Comparison of ENCODE assay signal across 2 cellular contexts in the genomic region with DNA sequence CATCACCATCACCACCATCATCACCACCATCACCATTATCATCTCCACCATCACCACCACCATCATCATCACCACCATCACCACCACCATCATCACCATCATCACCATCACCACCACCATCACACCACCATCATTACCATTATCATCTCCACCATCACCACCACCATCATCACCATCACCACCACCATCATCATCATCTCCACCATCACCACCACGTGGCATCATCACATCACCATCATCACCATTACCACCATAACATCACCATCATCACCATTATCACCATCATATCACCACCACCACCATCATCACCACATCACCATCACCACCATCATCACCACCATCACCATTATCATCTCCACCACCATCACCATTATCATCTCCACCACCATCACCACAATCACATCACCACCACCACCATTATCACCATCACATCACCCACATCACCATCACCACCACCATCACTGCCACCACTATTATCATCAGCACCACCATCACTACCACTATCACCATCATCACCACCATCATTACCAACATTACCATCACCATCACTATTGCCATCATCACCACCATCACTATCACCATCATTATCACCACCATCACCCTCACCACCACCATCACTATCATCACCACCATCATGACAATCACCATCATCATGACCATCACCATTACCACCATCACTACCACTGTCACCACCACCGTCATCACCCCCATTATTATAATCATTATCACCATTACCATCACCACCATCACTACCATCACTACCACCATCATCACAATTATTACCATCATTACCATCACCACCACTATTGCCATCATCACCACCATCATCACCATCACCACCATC.
TF ChIP-seq lines count a peak whose summit lies in the region.

No MANE protein-coding gene starts in this region.

TF ChIP-seq in HEK293T, 16 proteins besides CTCF, POLR2A, EP300 and RAD21 (continued from another document):
- TF ChIP-seq, protein P1, sequence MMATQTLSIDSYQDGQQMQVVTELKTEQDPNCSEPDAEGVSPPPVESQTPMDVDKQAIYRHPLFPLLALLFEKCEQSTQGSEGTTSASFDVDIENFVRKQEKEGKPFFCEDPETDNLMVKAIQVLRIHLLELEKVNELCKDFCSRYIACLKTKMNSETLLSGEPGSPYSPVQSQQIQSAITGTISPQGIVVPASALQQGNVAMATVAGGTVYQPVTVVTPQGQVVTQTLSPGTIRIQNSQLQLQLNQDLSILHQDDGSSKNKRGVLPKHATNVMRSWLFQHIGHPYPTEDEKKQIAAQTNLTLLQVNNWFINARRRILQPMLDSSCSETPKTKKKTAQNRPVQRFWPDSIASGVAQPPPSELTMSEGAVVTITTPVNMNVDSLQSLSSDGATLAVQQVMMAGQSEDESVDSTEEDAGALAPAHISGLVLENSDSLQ (IDR thresholded peaks at IDR 0.05), result no peak
- no peak for TF ChIP-seq SUZ12 (IDR thresholded peaks at IDR 0.05)
- no peak for TF ChIP-seq FOXK2 (IDR thresholded peaks at IDR 0.05)
- no peak for TF ChIP-seq BHLHE40 (IDR thresholded peaks at IDR 0.05; ENCODE audit: borderline replicate concordance)
- TF ChIP-seq ARNT (IDR thresholded peaks at IDR 0.05), result no peak
- no peak for TF ChIP-seq LEF1 (IDR thresholded peaks at IDR 0.05; ENCODE audit: borderline replicate concordance)
- TF ChIP-seq FOXA1 (IDR thresholded peaks at IDR 0.05), result no peak
- 0 out of 2 replicates have a peak, but pooled peaks have one; percentile 17 for TF ChIP-seq SP1 (IDR thresholded peaks at IDR 0.05)
- peak; percentile 54; the same call in 1 of the 2 replicates for TF ChIP-seq TARDBP (IDR thresholded peaks at IDR 0.05)

TF ChIP-seq in K562, 482 proteins besides CTCF, POLR2A, EP300 and RAD21:
- TF ChIP-seq RREB1 (CRISPR knock-in tag; IDR thresholded peaks at IDR 0.05) (no peak), CBFA2T2 (conservative IDR thresholded peaks at IDR 0.05) (0 out of 2 replicates have a peak, but pooled peaks have one; percentile 2), TARDBP (IDR thresholded peaks at IDR 0.05) (no peak), SP1 (CRISPR knock-in tag; IDR thresholded peaks at IDR 0.05) (no peak), HDAC1 (IDR thresholded peaks at IDR 0.05) (0 out of 4 replicates have a peak, but pooled peaks of 1 of the 2 experiments have one; percentile 19)
